ENCODE assay signal across 8 cellular contexts in genomic region chr4:141350122-141350904, GRCh38.
DNase-seq lines count a peak whose midpoint lies in the region; ATAC-seq and TF ChIP-seq lines count a peak whose summit lies in the region.
"Had no signal": no experiment of that assay in that cellular context is flagged by ENCODE, and none has a peak within 500 bp of the region (broad histone marks: within the 10 kb centered on the region; RNA-seq: fewer than 3 reads in every experiment).

No MANE protein-coding gene starts in this region.

- POLR2A ChIA-PET in HEK293 (lab: Yijun Ruan, JAX): no interaction called here
- POLR2A ChIA-PET in CD8-positive, alpha-beta T cell (lab: Charles Lee): no interaction called here

- DNase-seq in RPMI7951 (ENCODE audit: low read depth) (peak; percentile 28), glomerular endothelial cell (ENCODE audit: extremely low read depth, low read depth, low spot score) (peak; percentile 69), thoracic aorta (ENCODE audit: low spot score) (no peak), islet precursor cell (no peak), HAP-1 (ENCODE audit: low spot score in 2 of 2) (no peak)
- no peak for DNase-seq in CD8-positive, alpha-beta T cell
- DNase-seq: NCI-H526 had no signal

- no peaks in the 10 kb centered on the region for H3K9me3 Mint-ChIP-seq in CD8-positive, alpha-beta T cell

- intact Hi-C loops in CD8-positive, alpha-beta T cell (cut with DNase I, micrococcal nuclease): no loop called here

- ATAC-seq in thoracic aorta (ENCODE audit: insufficient number of reproducible peaks, low FRiP score, low read depth): peak; percentile 82
- no peak for ATAC-seq in CD8-positive, alpha-beta T cell

- no peaks in the 10 kb centered on the region for H3K36me3 Mint-ChIP-seq in CD8-positive, alpha-beta T cell

- H3K27ac ChIP-seq in HEK293 (ENCODE audit: extremely low read depth, low read depth, low read length) (no peak overlapping the region), thoracic aorta (peak overlapping the region in 1 of 2 donors; percentile 56)
- no peak overlapping the region for H3K27ac ChIP-seq in CD8-positive, alpha-beta T cell (ENCODE audit: low read depth, low read length)

- no peaks in the 10 kb centered on the region for H3K4me1 ChIP-seq in HEK293 (ENCODE audit: control insufficient read depth, insufficient read depth, low read length)
- H3K4me1 ChIP-seq in thoracic aorta (ENCODE audit: control insufficient read depth in 1 of 2, low read depth in 2 of 2): peaks cover 15 to 48% of the 10 kb centered on the region in 2 donors
- H3K4me1 ChIP-seq in CD8-positive, alpha-beta T cell (ENCODE audit: insufficient read depth, low read length): no peaks in the 10 kb centered on the region
- no peaks in the 10 kb centered on the region for H3K4me1 ChIP-seq in HAP-1

- no peaks in the 10 kb centered on the region for H3K36me3 ChIP-seq in HEK293 (ENCODE audit: control insufficient read depth in 2 of 2, insufficient read depth in 1 of 2, low read length in 2 of 2)
- no peaks in the 10 kb centered on the region for H3K36me3 ChIP-seq in thoracic aorta
- no peaks in the 10 kb centered on the region for H3K36me3 ChIP-seq in CD8-positive, alpha-beta T cell (ENCODE audit: insufficient read depth, low read length)
- no peaks in the 10 kb centered on the region for H3K36me3 ChIP-seq in HAP-1 (replicated peaks)

- no peaks in the 10 kb centered on the region for H3K9me3 ChIP-seq in HEK293 (ENCODE audit: control insufficient read depth, insufficient read depth, low read depth, low read length)
- H3K9me3 ChIP-seq in thoracic aorta: no peaks in the 10 kb centered on the region
- H3K9me3 ChIP-seq in CD8-positive, alpha-beta T cell (ENCODE audit: low read length): no peaks in the 10 kb centered on the region
- H3K9me3 ChIP-seq in HAP-1: no peaks in the 10 kb centered on the region

- no peaks in the 10 kb centered on the region for H3K4me1 Mint-ChIP-seq in CD8-positive, alpha-beta T cell (ENCODE audit: low read depth)

- no peak overlapping the region for H3K27ac Mint-ChIP-seq in CD8-positive, alpha-beta T cell

- no peaks in the 10 kb centered on the region for H3K27me3 Mint-ChIP-seq in CD8-positive, alpha-beta T cell (ENCODE audit: low read depth)

- H3K27me3 ChIP-seq in thoracic aorta (replicated peaks; ENCODE audit: insufficient read depth) (no peaks in the 10 kb centered on the region), HAP-1 (ENCODE audit: low read depth) (peaks cover 15% of the 10 kb centered on the region)
- no peaks in the 10 kb centered on the region for H3K27me3 ChIP-seq in CD8-positive, alpha-beta T cell (ENCODE audit: insufficient read depth, low read length)

- in situ Hi-C loops in HAP-1 (cut with MboI; ENCODE audit: low sequenced_read_pairs): no loop called here

- CTCF ChIA-PET in HEK293 (lab: Yijun Ruan, JAX): interaction anchor here (0.7 kb wide), 1 partner anchor 133 kb away, joined by 3 read pairs; no protein-coding TSS in a partner anchor
- CTCF ChIA-PET in CD8-positive, alpha-beta T cell (lab: Charles Lee): no interaction called here

- TF ChIP-seq CTCF in HEK293 (tag by site-specific recombination; IDR thresholded peaks at IDR 0.05) (no peak), thoracic aorta (IDR thresholded peaks at IDR 0.05) (no peak)
- TF ChIP-seq CTCF in CD8-positive, alpha-beta T cell (IDR thresholded peaks at IDR 0.05): no peak

- H3K4me3 Mint-ChIP-seq in CD8-positive, alpha-beta T cell: no peak overlapping the region

- H3K4me3 ChIP-seq in HEK293 (ENCODE audit: low read depth, low read length): no peak overlapping the region
- H3K4me3 ChIP-seq in thoracic aorta: no peak overlapping the region
- no peak overlapping the region for H3K4me3 ChIP-seq in CD8-positive, alpha-beta T cell (ENCODE audit: low read depth, low read length)
- no peak overlapping the region for H3K4me3 ChIP-seq in HAP-1

TF ChIP-seq in HEK293, 187 proteins besides CTCF, POLR2A, EP300 and RAD21 (continues in another document):
- TF ChIP-seq ZNF138 (tag by site-specific recombination; IDR thresholded peaks at IDR 0.05; ENCODE audit: borderline replicate concordance): no peak
- TF ChIP-seq ZNF274 (IDR thresholded peaks at IDR 0.05; ENCODE audit: low read length): no peak
- no peak for TF ChIP-seq ZNF274 (tag by site-specific recombination; IDR thresholded peaks at IDR 0.05; ENCODE audit: borderline replicate concordance)
- TF ChIP-seq ZNF133 (tag by site-specific recombination; IDR thresholded peaks at IDR 0.05): no peak
- no peak for TF ChIP-seq ZNF561 (tag by site-specific recombination; IDR thresholded peaks at IDR 0.05; ENCODE audit: borderline replicate concordance)
- TF ChIP-seq ZNF239 (tag by site-specific recombination; IDR thresholded peaks at IDR 0.05): no peak
- no peak for TF ChIP-seq ZNF843 (tag by site-specific recombination; IDR thresholded peaks at IDR 0.05)
- no peak for TF ChIP-seq ZNF391 (tag by site-specific recombination; IDR thresholded peaks at IDR 0.05; ENCODE audit: borderline replicate concordance, low read depth)
- TF ChIP-seq BCL6B (tag by site-specific recombination; IDR thresholded peaks at IDR 0.05): peak; percentile 94
- no peak for TF ChIP-seq ZNF324 (tag by site-specific recombination; IDR thresholded peaks at IDR 0.05)
- TF ChIP-seq PRDM10 (tag by site-specific recombination; IDR thresholded peaks at IDR 0.05): 0 out of 2 replicates have a peak, but pooled peaks have one; percentile 26
- no peak for TF ChIP-seq ZNF398 (tag by site-specific recombination; IDR thresholded peaks at IDR 0.05)
- no peak for TF ChIP-seq ELK4 (IDR thresholded peaks at IDR 0.05; ENCODE audit: borderline replicate concordance, low read depth, low read length)

Comparison
In these comparisons a context has a peak if more than half of its experiments do, and no peak if none do; other contexts are left out.
1. DNase-seq: peak in RPMI7951 (single experiment) and glomerular endothelial cell (single experiment); none in thoracic aorta (single experiment), islet precursor cell (single experiment), CD8-positive, alpha-beta T cell (0 of 7) and HAP-1 (0 of 2).